Comparison of ENCODE assay signal across 8 cellular contexts in the genomic region with DNA sequence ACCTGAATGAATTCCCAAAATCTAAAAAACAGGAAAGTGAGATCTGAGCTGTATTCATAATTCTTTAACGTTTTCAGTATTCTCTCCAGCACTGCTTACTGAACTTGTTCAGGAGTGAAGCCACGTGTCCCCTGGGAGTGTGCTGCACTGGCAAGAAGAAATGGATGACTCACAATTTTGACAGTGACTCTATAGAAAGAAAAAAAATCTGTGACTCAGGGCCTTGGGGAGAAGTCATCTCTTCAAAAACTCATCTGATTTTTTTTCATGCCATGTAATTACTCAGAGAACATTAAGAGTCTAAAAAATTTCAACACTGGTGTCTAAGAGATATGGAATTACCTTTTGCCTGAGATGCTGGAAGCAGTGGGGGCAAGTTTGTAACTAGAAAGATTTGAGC. TPM values are rescaled to one million over a fixed set of nuclear protein-coding genes. Genes with fewer than 3 reads are reported as not detected.
DNase-seq lines count a peak whose midpoint lies in the region; ATAC-seq, FAIRE-seq and TF ChIP-seq lines count a peak whose summit lies in the region.

No MANE protein-coding gene starts in this region.

- H3K36me3 ChIP-seq in bronchial epithelial cell (ENCODE audit: control insufficient read depth, insufficient read depth, low read length) (no peaks in the 10 kb centered on the region), small intestine (ENCODE audit: control insufficient read depth in 2 of 2, insufficient read depth in 2 of 2, low read length in 2 of 2) (no peaks in the 10 kb centered on the region)

- 36 to 58% (median 44%) methylated on average over 2 of the region's 2 CpGs for WGBS in small intestine, 3 donors

- TF ChIP-seq CTCF in bronchial epithelial cell (IDR thresholded peaks at IDR 0.05; ENCODE audit: insufficient read depth, low read length, severe bottlenecking): no peak

- intact Hi-C loops in posterior cingulate gyrus (cut with DNase I): no loop called here

- no peaks in the 10 kb centered on the region for H3K4me1 ChIP-seq in small intestine (ENCODE audit: control insufficient read depth in 2 of 2, insufficient read depth in 1 of 2, low read depth in 1 of 2, low read length in 1 of 2)

- FAIRE-seq in bronchial epithelial cell (lab: Jason Lieb, UNC) (no peak), small intestine (lab: Jason Lieb, UNC) (no peak)

- DNase-seq in LoVo (ENCODE audit: low spot score): peak; percentile 69
- peak; percentile 98 for DNase-seq in bronchial epithelial cell (ENCODE audit: low read depth)
- DNase-seq in posterior cingulate gyrus: peak in 8 of 10 donors; percentile 16 to 90 (median 48)
- no peak for DNase-seq in stimulated activated naive CD8-positive, alpha-beta T cell treated with anti-CD3 and anti-CD28 coated beads, Interleukin-15, Interleukin-2, amounts not matched to agents 100 U/mL and 50 U/mL, for 24 hours
- no peak for DNase-seq in small intestine
- no peak for DNase-seq in GDM1 (lab: John Stamatoyannopoulos, UW)
- DNase-seq in erythroblast (lab: John Stamatoyannopoulos, UW): no peak

- peak; percentile 50 for ATAC-seq in GM18508 (IDR thresholded peaks at IDR 0.05; ENCODE audit: insufficient read depth, unreplicated experiment)
- ATAC-seq in stimulated activated naive CD8-positive, alpha-beta T cell treated with anti-CD3 and anti-CD28 coated beads, Interleukin-15, Interleukin-2, amounts not matched to agents 100 U/mL and 50 U/mL, for 24 hours: no peak

- no peak overlapping the region for H3K27ac ChIP-seq in small intestine (ENCODE audit: low read depth in 1 of 2, low read length in 1 of 2)

- H3K4me3 ChIP-seq in bronchial epithelial cell (ENCODE audit: low read depth, low read length): no peak overlapping the region
- H3K4me3 ChIP-seq in small intestine (ENCODE audit: low read depth in 1 of 2, low read length in 2 of 2): no peak overlapping the region

- no peak for TF ChIP-seq POLR2A in erythroblast (IDR thresholded peaks at IDR 0.05; ENCODE audit: low read length)

- H3K9me3 ChIP-seq in small intestine (ENCODE audit: control insufficient read depth, low read depth): no peaks in the 10 kb centered on the region

- H3K27me3 ChIP-seq in bronchial epithelial cell (ENCODE audit: control insufficient read depth, insufficient read depth, low read length) (no peaks in the 10 kb centered on the region), small intestine (ENCODE audit: control insufficient read depth in 2 of 2, insufficient read depth in 2 of 2, low read length in 2 of 2) (peaks cover 0 to 3% of the 10 kb centered on the region in 2 donors)

RNA-seq across cellular contexts. Expression of a gene that starts 39.7 kb away (rescaled TPM):
- 4.2 and 5.2 TPM in 2 replicates for total RNA-seq in bronchial epithelial cell
- polyA plus RNA-seq in small intestine: 1 to 10 TPM; 2.2 to 3.0 (median 3.0) TPM

Comparison
In these comparisons a context has a peak if more than half of its experiments do, and no peak if none do; other contexts are left out.
1. DNase-seq: peak in LoVo (single experiment), bronchial epithelial cell (single experiment) and posterior cingulate gyrus (8 of 10); none in stimulated activated naive CD8-positive, alpha-beta T cell treated with anti-CD3 and anti-CD28 coated beads, Interleukin-15, Interleukin-2, amounts not matched to agents 100 U/mL and 50 U/mL, for 24 hours (single experiment), small intestine (single experiment), GDM1 (single experiment) and erythroblast (0 of 2).